In genomic region chrX:17738002-17738713, GRCh38 we compare ENCODE assay signal across 8 cellular contexts.
A peak's percentile ranks its signal among the peaks of the same experiment; 100 is the strongest.
DNase-seq lines count a peak whose midpoint lies in the region; ATAC-seq and TF ChIP-seq lines count a peak whose summit lies in the region.

No MANE protein-coding gene starts in this region.

- no peak overlapping the region for H3K9ac ChIP-seq in BLaER1

- peaks cover 94% of the 10 kb centered on the region for H3K27me3 ChIP-seq in BLaER1

- H3K9me3 Mint-ChIP-seq in central memory CD8-positive, alpha-beta T cell: no peaks in the 10 kb centered on the region

- H3K27ac ChIP-seq in BLaER1: no peak overlapping the region

- H3K4me3 ChIP-seq in BLaER1: peak overlapping the region; percentile 55

- peaks cover 18% of the 10 kb centered on the region for H3K4me1 Mint-ChIP-seq in central memory CD8-positive, alpha-beta T cell

- H3K9me3 ChIP-seq in BLaER1: no peaks in the 10 kb centered on the region

- peaks cover 14% of the 10 kb centered on the region for H3K4me1 ChIP-seq in BLaER1

- TF ChIP-seq RAD21 in Ishikawa (IDR thresholded peaks at IDR 0.05; ENCODE audit: low read depth): no peak

- peaks cover 11% of the 10 kb centered on the region for H3K27me3 Mint-ChIP-seq in central memory CD8-positive, alpha-beta T cell

- peaks cover 10% of the 10 kb centered on the region for H3K36me3 Mint-ChIP-seq in central memory CD8-positive, alpha-beta T cell (ENCODE audit: insufficient read depth)

- peak overlapping the region; percentile 72 for H3K4me2 ChIP-seq in BLaER1

- H3K27ac Mint-ChIP-seq in central memory CD8-positive, alpha-beta T cell (ENCODE audit: low read depth): peak overlapping the region; percentile 88

- no peaks in the 10 kb centered on the region for H3K36me3 ChIP-seq in BLaER1

- DNase-seq in T1000 (lab: John Stamatoyannopoulos, UW) (peak; percentile 1), left kidney (ENCODE audit: low read depth, low spot score) (peak; percentile 74), GM10266 (ENCODE audit: extremely low spot score) (no peak)
- DNase-seq in central memory CD8-positive, alpha-beta T cell (ENCODE audit: low spot score in 2 of 2): peak; percentile 13 to 23
- DNase-seq in stimulated activated CD4-positive, alpha-beta T cell treated with anti-CD3 and anti-CD28 coated beads, Interleukin-1b, Interleukin-23, amount 100 ng/mL, for 48 hours: peak; percentile 36

- H3K4me3 Mint-ChIP-seq in central memory CD8-positive, alpha-beta T cell: peak overlapping the region; percentile 80

- no peak for TF ChIP-seq EP300 in Ishikawa (IDR thresholded peaks at IDR 0.05; ENCODE audit: borderline replicate concordance)

- no peak for TF ChIP-seq CTCF in GM10266 (IDR thresholded peaks at IDR 0.05; ENCODE audit: control insufficient read depth, insufficient read depth, low read depth, missing control alignments)

- ATAC-seq in central memory CD8-positive, alpha-beta T cell (replicated peaks; ENCODE audit: extremely low read depth, poor library complexity, severe bottlenecking): peak; percentile 65
- no peak for ATAC-seq in HG02571 (IDR thresholded peaks at IDR 0.05; ENCODE audit: unreplicated experiment)

- peaks cover 29% of the 10 kb centered on the region for H4K20me1 ChIP-seq in BLaER1

TF ChIP-seq in Ishikawa, 13 proteins besides CTCF, POLR2A, EP300 and RAD21:
- peak; percentile 69 for TF ChIP-seq MAX (IDR thresholded peaks at IDR 0.05)
- no peak for TF ChIP-seq EGR1 (IDR thresholded peaks at IDR 0.05)
